8 cellular contexts compared by ENCODE assay signal in genomic region chr1:81802601-81803422, GRCh38. TPM values are rescaled to one million over a fixed set of nuclear protein-coding genes. Genes with fewer than 3 reads are reported as not detected.
DNase-seq lines count a peak whose midpoint lies in the region; ATAC-seq and TF ChIP-seq lines count a peak whose summit lies in the region.

No MANE protein-coding gene starts in this region.

- TF ChIP-seq CTCF in GM20000 (IDR thresholded peaks at IDR 0.05; ENCODE audit: extremely low read depth, missing control alignments): no peak

- no peak overlapping the region for H3K4me3 Mint-ChIP-seq in central memory CD8-positive, alpha-beta T cell

- peaks cover 9% of the 10 kb centered on the region for H3K9me3 Mint-ChIP-seq in central memory CD8-positive, alpha-beta T cell

- H3K27me3 ChIP-seq in layer of hippocampus (ENCODE audit: control insufficient read depth, insufficient read depth, low read length): peaks cover 10% of the 10 kb centered on the region

- no peaks in the 10 kb centered on the region for H3K36me3 Mint-ChIP-seq in central memory CD8-positive, alpha-beta T cell (ENCODE audit: insufficient read depth)

- ATAC-seq in central memory CD8-positive, alpha-beta T cell (replicated peaks; ENCODE audit: extremely low read depth, poor library complexity, severe bottlenecking): peak; percentile 14

- H3K27me3 Mint-ChIP-seq in central memory CD8-positive, alpha-beta T cell: peaks cover 12% of the 10 kb centered on the region

- H3K27ac Mint-ChIP-seq in central memory CD8-positive, alpha-beta T cell (ENCODE audit: low read depth): no peak overlapping the region

- H3K4me1 Mint-ChIP-seq in central memory CD8-positive, alpha-beta T cell: no peaks in the 10 kb centered on the region

- DNase-seq in GM20000 (ENCODE audit: low spot score) (peak; percentile 23), NCI-H345 treated with DMSO at 0.1 percent for 48 hours (lab: John Stamatoyannopoulos, UW; ENCODE audit: unreplicated experiment) (peak; percentile 23), superior temporal gyrus (ENCODE audit: extremely low spot score) (peak; percentile 17), Kasumi-1 (lab: John Stamatoyannopoulos, UW) (no peak), H4 (ENCODE audit: low spot score) (no peak)
- DNase-seq in central memory CD8-positive, alpha-beta T cell (ENCODE audit: low spot score in 2 of 2): no peak
- DNase-seq in central memory CD4-positive, alpha-beta T cell: no peak

- peak overlapping the region; percentile 30 for H3K27ac ChIP-seq in layer of hippocampus (ENCODE audit: low read depth, low read length)

RNA-seq across cellular contexts. Expression of gene ADGRL2, which starts 2.1 kb away (rescaled TPM):
- 29.4 and 36.4 TPM in 2 replicates for total RNA-seq in H4 (2014; rRNA removed; shearing (Covaris generic))

Comparison
In these comparisons a context has a peak if more than half of its experiments do, and no peak if none do; other contexts are left out.
1. DNase-seq: peak in GM20000 (single experiment), NCI-H345 treated with DMSO at 0.1 percent for 48 hours (single experiment) and superior temporal gyrus (single experiment); none in central memory CD8-positive, alpha-beta T cell (0 of 2), Kasumi-1 (0 of 2), central memory CD4-positive, alpha-beta T cell (single experiment) and H4 (single experiment).